Comparison of ENCODE assay signal across 19 cellular contexts in the genomic region with DNA sequence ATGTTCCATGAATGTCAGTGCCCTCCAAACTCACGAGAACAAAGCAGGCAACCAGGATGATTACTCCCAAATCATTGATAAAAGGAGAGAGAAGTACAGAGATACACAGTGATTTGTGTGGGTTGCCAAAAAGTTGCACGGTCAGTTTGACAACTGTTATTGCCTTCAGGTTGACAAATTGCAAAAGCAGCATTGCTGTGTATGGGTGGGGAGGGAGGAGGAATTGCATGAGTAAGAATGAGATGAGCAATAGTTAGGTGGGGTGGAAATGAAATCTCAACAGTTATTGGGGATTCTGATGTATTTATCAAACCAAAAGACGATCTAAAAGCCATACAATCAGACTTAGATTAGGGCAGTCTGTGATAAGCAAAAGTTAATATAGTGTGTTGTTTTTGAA.
DNase-seq lines count a peak whose midpoint lies in the region; ATAC-seq and TF ChIP-seq lines count a peak whose summit lies in the region.
"Had no signal": no experiment of that assay in that cellular context is flagged by ENCODE, and none has a peak within 500 bp of the region (broad histone marks: within the 10 kb centered on the region; RNA-seq: fewer than 3 reads in every experiment).

No MANE protein-coding gene starts in this region.

- intact Hi-C loops in sciatic nerve (cut with DNase I), result no loop called here

- H3K27me3 ChIP-seq in RWPE2 (ENCODE audit: insufficient read depth, poor library complexity, severe bottlenecking), result no peaks in the 10 kb centered on the region
- no peaks in the 10 kb centered on the region for H3K27me3 ChIP-seq in fibroblast of lung (ENCODE audit: control insufficient read depth, insufficient read depth, low read length)

- no peaks in the 10 kb centered on the region for H3K79me2 ChIP-seq in fibroblast of lung (ENCODE audit: control insufficient read depth, insufficient read depth, low read length)

- H3K4me1 ChIP-seq in RWPE2 (ENCODE audit: insufficient read depth, poor library complexity, severe bottlenecking), result no peaks in the 10 kb centered on the region
- no peaks in the 10 kb centered on the region for H3K4me1 ChIP-seq in fibroblast of lung (ENCODE audit: control insufficient read depth, extremely low read depth, insufficient read depth, low read length)

- TF ChIP-seq CTCF in RWPE2 (IDR thresholded peaks at IDR 0.05; ENCODE audit: poor library complexity, severe bottlenecking) (no peak), fibroblast of lung (conservative IDR thresholded peaks at IDR 0.05 in 1 of 2, IDR thresholded peaks at IDR 0.05 in 1 of 2; ENCODE audit: low read depth in 1 of 2, low read length in 2 of 2) (no peak)

- H3K27ac ChIP-seq in RWPE2 (ENCODE audit: poor library complexity, severe bottlenecking) (no peak overlapping the region), fibroblast of lung (ENCODE audit: insufficient read depth, low read length) (no peak overlapping the region)

- H2AFZ ChIP-seq in fibroblast of lung (ENCODE audit: low read length), result peak overlapping the region; percentile 29

- H3K36me3 ChIP-seq in RWPE2 (ENCODE audit: low read depth) (no peaks in the 10 kb centered on the region), fibroblast of lung (ENCODE audit: control insufficient read depth, insufficient read depth, low read length) (no peaks in the 10 kb centered on the region)

- H3K4me2 ChIP-seq in fibroblast of lung (ENCODE audit: extremely low read depth, insufficient read depth, low read length), result no peak overlapping the region

- no peak overlapping the region for H3K4me3 ChIP-seq in RWPE2 (ENCODE audit: severe bottlenecking)
- no peak overlapping the region for H3K4me3 ChIP-seq in fibroblast of lung (replicated peaks in 1 of 4; ENCODE audit: control extremely low read depth in 1 of 4, insufficient read depth in 1 of 4, low read depth in 3 of 4, low read length in 4 of 4)

- H4K20me1 ChIP-seq in fibroblast of lung (ENCODE audit: control insufficient read depth, extremely low read depth, insufficient read depth, low read length), result no peaks in the 10 kb centered on the region

- ATAC-seq in RWPE2 (ENCODE audit: low read depth) (peak; percentile 46; the same call in 1 of the 3 replicates), sciatic nerve (peak; percentile 66), HG03521 (IDR thresholded peaks at IDR 0.05; ENCODE audit: unreplicated experiment) (no peak)
- ATAC-seq: activated CD4-positive, alpha-beta T cell treated with anti-CD3 and anti-CD28 coated beads for 36 hours; activated T-cell treated with anti-CD3 and anti-CD28 coated beads, Interleukin-2, amount 50 U/mL, for 4 hours; left colon; T-cell had no signal

- no peak overlapping the region for H3K9ac ChIP-seq in fibroblast of lung (ENCODE audit: insufficient read depth, low read length)

- H3K9me3 ChIP-seq in RWPE2 (ENCODE audit: severe bottlenecking), result no peaks in the 10 kb centered on the region
- no peaks in the 10 kb centered on the region for H3K9me3 ChIP-seq in fibroblast of lung (ENCODE audit: control insufficient read depth, insufficient read depth, low read depth, low read length)

- DNase-seq in GM03348 (ENCODE audit: low spot score) (peak; percentile 40), RWPE2 (ENCODE audit: low spot score) (no peak), fibroblast of lung (ENCODE audit: low read depth in 2 of 2) (peak in 1 of 2 donors; percentile 27), sciatic nerve (ENCODE audit: low spot score) (no peak), NOMO-1 treated with dmso at 0.1 percent for 144 hours (lab: John Stamatoyannopoulos, UW; ENCODE audit: unreplicated experiment) (no peak), ecto neural progenitor cell (ENCODE audit: low spot score) (no peak)
- DNase-seq: ACHN; activated CD4-positive, alpha-beta T cell treated with anti-CD3 and anti-CD28 coated beads for 36 hours; activated T-cell treated with anti-CD3 and anti-CD28 coated beads, Interleukin-2, amount 50 U/mL, for 4 hours; cortex of kidney; foreskin melanocyte; HFFc6; left colon; NCI-H1417 treated with DMSO at 0.1 percent for 48 hours; NCI-H2081 treated with DMSO at 0.1 percent for 48 hours; NCI-H774; Right ventricle myocardium superior; T-cell had no signal
